17 cellular contexts compared by ENCODE assay signal in genomic region chr5:89211836-89212235, GRCh38.
DNase-seq lines count a peak whose midpoint lies in the region; ATAC-seq, FAIRE-seq and TF ChIP-seq lines count a peak whose summit lies in the region.
"Had no signal": no experiment of that assay in that cellular context is flagged by ENCODE, and none has a peak within 500 bp of the region (broad histone marks: within the 10 kb centered on the region; RNA-seq: fewer than 3 reads in every experiment).

No MANE protein-coding gene starts in this region.

- TF ChIP-seq RAD21 in HepG2 (CRISPR knock-in tag; IDR thresholded peaks at IDR 0.05) = no peak

- 26 to 42% (median 39%) methylated on average over 2 of the region's 2 CpGs for WGBS in stomach, 5 donors
- 2% methylated on average over 2 of the region's 2 CpGs for WGBS in HepG2 (ENCODE audit: low lambda C conversion rate)

- POLR2A ChIA-PET in HepG2 (lab: Yijun Ruan, JAX) = no interaction called here

- H2AFZ ChIP-seq in HepG2 (ENCODE audit: low read length) = no peak overlapping the region
- H2AFZ ChIP-seq: neural progenitor cell had no signal

- CTCF ChIA-PET in HepG2 (lab: Yijun Ruan, JAX; ENCODE audit: low intra/inter-chr PET ratio, low total read pairs) = no interaction called here

- TF ChIP-seq EP300 in stomach (IDR thresholded peaks at IDR 0.05) (no peak), HepG2 (IDR thresholded peaks at IDR 0.05; ENCODE audit: low read depth in 2 of 2, low read length in 2 of 2) (no peak), HepG2 (CRISPR knock-in tag; IDR thresholded peaks at IDR 0.05; ENCODE audit: borderline replicate concordance) (no peak)

- TF ChIP-seq POLR2A in stomach (IDR thresholded peaks at IDR 0.05) (no peak), HepG2 (IDR thresholded peaks at IDR 0.05; ENCODE audit: insufficient read depth in 1 of 2, low read depth in 2 of 2, low read length in 2 of 2) (no peak)

- H3K4me2 ChIP-seq in HepG2 (ENCODE audit: low read depth, low read length) = no peak overlapping the region
- H3K4me2 ChIP-seq: neural progenitor cell had no signal

- BruUV-seq in HepG2 (replicated peaks; lab: Mats Ljungman, UMichigan) = no TSS peak

- H4K20me1 ChIP-seq in HepG2 (ENCODE audit: insufficient read depth, low read length) = no peaks in the 10 kb centered on the region

- H3K4me1 ChIP-seq in stomach = no peaks in the 10 kb centered on the region
- H3K4me1 ChIP-seq in HepG2 (ENCODE audit: insufficient read depth, low read length) = no peaks in the 10 kb centered on the region
- peaks cover 0 to 23% (median 2%) of the 10 kb centered on the region in 4 donors for H3K4me1 ChIP-seq in tibial artery
- H3K4me1 ChIP-seq: colonic mucosa, neural progenitor cell, transverse colon had no signal

- in situ Hi-C loops in HepG2 (cut with HindIII; ENCODE audit: extremely low pct_ligation_motif_present, low pct_unique_long_range_greater_than_20kb) = no loop called here

- H3K79me2 ChIP-seq in HepG2 (ENCODE audit: insufficient read depth, low read length) = no peaks in the 10 kb centered on the region

- H3K9ac ChIP-seq in HepG2 (ENCODE audit: insufficient read depth, low read depth, low read length) = no peak overlapping the region
- H3K9ac ChIP-seq: neural progenitor cell had no signal

- no peak for TF ChIP-seq CTCF in bronchial epithelial cell (IDR thresholded peaks at IDR 0.05; ENCODE audit: insufficient read depth, low read length, severe bottlenecking)
- TF ChIP-seq CTCF in stomach (IDR thresholded peaks at IDR 0.05) = no peak
- no peak for TF ChIP-seq CTCF in HepG2 (CRISPR knock-in tag; IDR thresholded peaks at IDR 0.05)
- TF ChIP-seq CTCF in tibial artery (IDR thresholded peaks at IDR 0.05) = no peak

- H3K27me3 ChIP-seq in bronchial epithelial cell (ENCODE audit: control insufficient read depth, insufficient read depth, low read length) (no peaks in the 10 kb centered on the region), stomach (no peaks in the 10 kb centered on the region), HepG2 (ENCODE audit: control insufficient read depth in 1 of 2, insufficient read depth in 2 of 2, low read length in 2 of 2) (no peaks in the 10 kb centered on the region), tibial artery (no peaks in the 10 kb centered on the region)
- H3K27me3 ChIP-seq: colonic mucosa, neural progenitor cell, transverse colon had no signal

- DNase-seq in AG08395 (ENCODE audit: low spot score) (peak; percentile 74), M059J (ENCODE audit: low read depth) (peak; percentile 87), bronchial epithelial cell (ENCODE audit: low read depth) (peak; percentile 79), kidney tubule cell (ENCODE audit: low spot score) (peak; percentile 77), stomach (no peak), HepG2 (ENCODE audit: low spot score) (no peak), tibial artery (no peak)
- DNase-seq: activated naive CD4-positive, alpha-beta T cell treated with Interleukin-2 at 50 U/mL for 16 hours; colonic mucosa; DMS79; GOT3; NCI-H1105; NCI-H446 treated with DMSO at 0.1 percent for 48 hours; transverse colon had no signal

- FAIRE-seq in bronchial epithelial cell (lab: Jason Lieb, UNC) (no peak), HepG2 (lab: Jason Lieb, UNC) (no peak)
- FAIRE-seq: TTC549 had no signal

- no peak for ATAC-seq in GM21360 (IDR thresholded peaks at IDR 0.05; ENCODE audit: unreplicated experiment)
- no peak for ATAC-seq in HepG2

- H3K4me3 ChIP-seq in bronchial epithelial cell (ENCODE audit: low read depth, low read length) = no peak overlapping the region
- H3K4me3 ChIP-seq in stomach = no peak overlapping the region
- H3K4me3 ChIP-seq in HepG2 (replicated peaks in 1 of 3; ENCODE audit: insufficient read depth in 1 of 3, low read depth in 2 of 3, low read length in 3 of 3) = no peak overlapping the region
- H3K4me3 ChIP-seq in tibial artery = no peak overlapping the region
- H3K4me3 ChIP-seq: colonic mucosa, neural progenitor cell, transverse colon had no signal

- H3K27ac ChIP-seq in stomach (no peak overlapping the region), HepG2 (ENCODE audit: extremely low read length, insufficient read depth, low read length) (no peak overlapping the region), tibial artery (peak overlapping the region in 1 of 2 donors; percentile 22)
- H3K27ac ChIP-seq: colonic mucosa, neural progenitor cell, transverse colon had no signal

- no peaks in the 10 kb centered on the region for H3K36me3 ChIP-seq in bronchial epithelial cell (ENCODE audit: control insufficient read depth, insufficient read depth, low read length)
- H3K36me3 ChIP-seq in stomach = no peaks in the 10 kb centered on the region
- H3K36me3 ChIP-seq in HepG2 (replicated peaks in 1 of 2; ENCODE audit: control insufficient read depth in 1 of 2, insufficient read depth in 2 of 2, low read length in 2 of 2) = no peaks in the 10 kb centered on the region
- H3K36me3 ChIP-seq in tibial artery = no peaks in the 10 kb centered on the region
- H3K36me3 ChIP-seq: colonic mucosa, neural progenitor cell, transverse colon had no signal

- intact Hi-C loops in stomach (cut with DNase I; ENCODE audit: low total_unique reads) = no loop called here
- intact Hi-C loops in HepG2 (cut with micrococcal nuclease; ENCODE audit: unreplicated experiment) = no loop called here
- intact Hi-C loops in tibial artery (cut with DNase I; ENCODE audit: low total_unique reads) = no loop called here

- no peaks in the 10 kb centered on the region for H3K9me3 ChIP-seq in stomach
- peaks cover 25% of the 10 kb centered on the region for H3K9me3 ChIP-seq in HepG2 (ENCODE audit: low read length)
- no peaks in the 10 kb centered on the region for H3K9me3 ChIP-seq in tibial artery
- H3K9me3 ChIP-seq: colonic mucosa, transverse colon had no signal

TF ChIP-seq in HepG2, 621 proteins besides CTCF, POLR2A, EP300 and RAD21:
- TF ChIP-seq ERF (CRISPR knock-in tag; IDR thresholded peaks at IDR 0.05) (no peak), HMGA1 (CRISPR knock-in tag; conservative IDR thresholded peaks at IDR 0.05) (no peak), ZNF772 (CRISPR knock-in tag; IDR thresholded peaks at IDR 0.05) (no peak), ZNF232 (CRISPR knock-in tag; IDR thresholded peaks at IDR 0.05; ENCODE audit: borderline replicate concordance) (no peak), DBP (CRISPR knock-in tag; IDR thresholded peaks at IDR 0.05; ENCODE audit: not compliant biosample characterization) (no peak), ZNF275 (CRISPR knock-in tag; IDR thresholded peaks at IDR 0.05; ENCODE audit: borderline replicate concordance) (no peak), MTA3 (CRISPR knock-in tag; IDR thresholded peaks at IDR 0.05) (no peak), ZNF724P (CRISPR knock-in tag; IDR thresholded peaks at IDR 0.05; ENCODE audit: borderline replicate concordance) (no peak)
TF ChIP-seq in HepG2: peak in this region for 0.

Comparison
In these comparisons a context has a peak if more than half of its experiments do, and no peak if none do; other contexts are left out.
1. DNase-seq: peak in AG08395 (single experiment), M059J (single experiment), bronchial epithelial cell (single experiment) and kidney tubule cell (single experiment); none in stomach (single experiment), HepG2 (single experiment) and tibial artery (0 of 2).